Comparison of ENCODE assay signal across 8 cellular contexts in the genomic region with DNA sequence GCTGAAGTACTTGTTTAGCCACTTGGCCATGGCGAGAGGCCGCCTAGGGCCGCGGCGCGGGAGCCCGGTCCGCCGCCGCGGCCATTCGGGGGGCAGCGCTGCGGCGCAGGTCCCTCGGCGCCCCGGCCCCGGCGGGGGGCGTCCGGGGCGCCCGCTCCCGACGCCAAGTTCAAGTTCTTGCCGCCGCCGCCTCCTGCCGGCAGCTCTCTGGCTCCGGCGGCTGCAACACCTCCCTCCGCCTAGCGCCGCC. TPM values are rescaled to one million over a fixed set of nuclear protein-coding genes. Genes with fewer than 3 reads are reported as not detected.
DNase-seq lines count a peak whose midpoint lies in the region; ATAC-seq and TF ChIP-seq lines count a peak whose summit lies in the region.

No MANE protein-coding gene starts in this region.

- no peak for TF ChIP-seq POLR2A in heart left ventricle (IDR thresholded peaks at IDR 0.05)

- no peaks in the 10 kb centered on the region for H3K36me3 Mint-ChIP-seq in activated naive CD4-positive, alpha-beta T cell treated with anti-CD3 and anti-CD28 coated beads, Interleukin-2, amount 50 U/mL, for 72 hours

- H3K9me3 ChIP-seq in heart left ventricle: no peaks in the 10 kb centered on the region
- no peaks in the 10 kb centered on the region for H3K9me3 ChIP-seq in psoas muscle

- intact Hi-C loops in heart left ventricle (cut with DNase I) (loop anchor here (2.0 to 10.0 kb wide), 16 partner anchors 41 to 156 kb away; no protein-coding TSS in a partner anchor), psoas muscle (cut with DNase I) (loop anchor here (5.0 kb wide), 2 partner anchors 51 to 151 kb away; no protein-coding TSS in a partner anchor)

- no peaks in the 10 kb centered on the region for H3K36me3 ChIP-seq in heart left ventricle
- H3K36me3 ChIP-seq in psoas muscle (ENCODE audit: insufficient read depth in 1 of 2, low read depth in 1 of 2): no peaks in the 10 kb centered on the region

- H3K4me3 ChIP-seq in heart left ventricle: peak overlapping the region; percentile 78 to 100 (median 94)
- peak overlapping the region; percentile 98 for H3K4me3 ChIP-seq in psoas muscle

- TF ChIP-seq CTCF in heart left ventricle (IDR thresholded peaks at IDR 0.05): peak in 10 of 12 donors; percentile 17 to 62 (median 46)
- peak; percentile 40 for TF ChIP-seq CTCF in psoas muscle (IDR thresholded peaks at IDR 0.05)

- H3K27ac ChIP-seq in heart left ventricle: peak overlapping the region; percentile 91 to 100 (median 96)
- H3K27ac ChIP-seq in psoas muscle: peak overlapping the region; percentile 97

- 0% methylated on average over 1 to 35 of the region's 35 CpGs for WGBS in heart left ventricle, 4 donors
- WGBS in psoas muscle, 3 donors: 0 to 1% (median 0%) methylated on average over 10 to 35 of the region's 35 CpGs

- H3K9me3 Mint-ChIP-seq in activated naive CD4-positive, alpha-beta T cell treated with anti-CD3 and anti-CD28 coated beads, Interleukin-2, amount 50 U/mL, for 72 hours: no peaks in the 10 kb centered on the region

- peak; percentile 23 for ATAC-seq in HG02588 (IDR thresholded peaks at IDR 0.05; ENCODE audit: unreplicated experiment)
- peak; percentile 52 to 54 for ATAC-seq in activated naive CD4-positive, alpha-beta T cell treated with anti-CD3 and anti-CD28 coated beads, Interleukin-2, amount 50 U/mL, for 72 hours
- peak in 3 of 4 donors; percentile 25 to 38 (median 35) for ATAC-seq in heart left ventricle
- peak in 3 of 4 donors; percentile 29 to 41 (median 29) for ATAC-seq in psoas muscle

- peak; percentile 53 for DNase-seq in NCI-H345 (lab: John Stamatoyannopoulos, UW)
- no peak for DNase-seq in NCI-H345 treated with DMSO at 0.1 percent for 48 hours (lab: John Stamatoyannopoulos, UW; ENCODE audit: unreplicated experiment)
- peak; percentile 57 for DNase-seq in NCI-H748 (lab: John Stamatoyannopoulos, UW; ENCODE audit: unreplicated experiment)
- peak in 1 of 2 donors; percentile 39 for DNase-seq in activated naive CD4-positive, alpha-beta T cell treated with anti-CD3 and anti-CD28 coated beads, Interleukin-2, amount 50 U/mL, for 72 hours (ENCODE audit: low spot score in 2 of 2)
- peak in 2 of 5 donors; percentile 51 to 64 for DNase-seq in heart left ventricle
- no peak for DNase-seq in psoas muscle
- DNase-seq in GM19240 (ENCODE audit: insufficient read length, low spot score): no peak

- H3K27me3 ChIP-seq in heart left ventricle (peaks cover 0 to 13% (median 0%) of the 10 kb centered on the region in 9 donors), psoas muscle (ENCODE audit: insufficient read depth in 3 of 3, low read length in 2 of 3) (no peaks in the 10 kb centered on the region)

- H3K27ac Mint-ChIP-seq in activated naive CD4-positive, alpha-beta T cell treated with anti-CD3 and anti-CD28 coated beads, Interleukin-2, amount 50 U/mL, for 72 hours: no peak overlapping the region

- H3K4me1 ChIP-seq in heart left ventricle: peaks cover 0 to 58% (median 26%) of the 10 kb centered on the region in 12 donors
- H3K4me1 ChIP-seq in psoas muscle: peaks cover 36% of the 10 kb centered on the region

RNA-seq across cellular contexts. Expression of gene SHB, which starts 0.5 kb away (rescaled TPM):
- total RNA-seq in activated naive CD4-positive, alpha-beta T cell treated with anti-CD3 and anti-CD28 coated beads, Interleukin-2, amount 50 U/mL, for 72 hours: 1 to 10 TPM in 1 of 2 donors, under 1 TPM in 1; 0.34 to 1.7 TPM
- total RNA-seq in heart left ventricle (10 to 100 TPM; 10.7 to 31.4 (median 21.4) TPM), psoas muscle (10 to 100 TPM in 2 of 4 donors, 1 to 10 TPM in 2; 4.8 to 26.2 (median 12.4) TPM)
- polyA plus RNA-seq in heart left ventricle (10 to 100 TPM in 1 of 2 donors, 1 to 10 TPM in 1; 7.8 to 23.2 TPM), psoas muscle (10 to 100 TPM in 1 of 3 donors, 1 to 10 TPM in 2; 4.0 to 30.7 (median 5.1) TPM)

Comparison
In these comparisons a context has a peak if more than half of its experiments do, and no peak if none do; other contexts are left out.
1. DNase-seq: peak in NCI-H345 (single experiment) and NCI-H748 (single experiment); none in NCI-H345 treated with DMSO at 0.1 percent for 48 hours (single experiment), psoas muscle (0 of 2) and GM19240 (single experiment).
2. Peak in every context shown above with its lines, with median percentiles within 50 percentile points of each other: ATAC-seq.